Comparison of ENCODE assay signal across 8 cellular contexts in genomic region chr6:23180504-23181293, GRCh38.
DNase-seq lines count a peak whose midpoint lies in the region; ATAC-seq and TF ChIP-seq lines count a peak whose summit lies in the region.

No MANE protein-coding gene starts in this region.

- no peak overlapping the region for H2AFZ ChIP-seq in hepatocyte

- no peaks in the 10 kb centered on the region for H3K79me2 ChIP-seq in hepatocyte

- 73% methylated on average over 12 of the region's 12 CpGs for WGBS in hepatocyte (ENCODE audit: low lambda C conversion rate, missing lambda C conversion rate)

- no peak overlapping the region for H3K4me3 ChIP-seq in adipocyte (ENCODE audit: low read length)
- H3K4me3 ChIP-seq in hepatocyte, result no peak overlapping the region
- H3K4me3 ChIP-seq in coronary artery, result no peak overlapping the region

- H3K4me1 ChIP-seq in adipocyte (ENCODE audit: control insufficient read depth, insufficient read depth, low read length) (peaks cover 14% of the 10 kb centered on the region), hepatocyte (ENCODE audit: insufficient read depth) (no peaks in the 10 kb centered on the region)

- H4K20me1 ChIP-seq in hepatocyte (ENCODE audit: insufficient read depth, poor library complexity, severe bottlenecking), result no peaks in the 10 kb centered on the region

- H3K9ac ChIP-seq in adipocyte (ENCODE audit: low read length), result no peak overlapping the region

- H3K9me3 ChIP-seq in adipocyte (ENCODE audit: control insufficient read depth, low read length), result no peaks in the 10 kb centered on the region
- no peaks in the 10 kb centered on the region for H3K9me3 ChIP-seq in hepatocyte (ENCODE audit: low read depth)

- H3K27ac ChIP-seq in hepatocyte (no peak overlapping the region), coronary artery (no peak overlapping the region)

- H3K9me2 ChIP-seq in hepatocyte (replicated peaks; ENCODE audit: insufficient read depth), result no peaks in the 10 kb centered on the region

- TF ChIP-seq CTCF in hepatocyte (IDR thresholded peaks at IDR 0.05; ENCODE audit: poor library complexity) (no peak), coronary artery (IDR thresholded peaks at IDR 0.05) (no peak)

- H3K27me3 ChIP-seq in adipocyte (replicated peaks; ENCODE audit: control insufficient read depth, insufficient read depth, low read length) (no peaks in the 10 kb centered on the region), hepatocyte (no peaks in the 10 kb centered on the region)

- no peak for ATAC-seq in GM21381 (IDR thresholded peaks at IDR 0.05; ENCODE audit: unreplicated experiment)

- peak; percentile 13 for DNase-seq in NCI-H510A treated with DMSO at 0.1 percent for 48 hours (lab: John Stamatoyannopoulos, UW)
- no peak for DNase-seq in NCI-H510A (lab: John Stamatoyannopoulos, UW)
- peak; percentile 35 for DNase-seq in adipocyte (ENCODE audit: low read depth)
- peak; percentile 51 for DNase-seq in hepatocyte (ENCODE audit: low spot score)
- DNase-seq in ureter (ENCODE audit: low spot score), result peak; percentile 47
- DNase-seq in coronary artery (ENCODE audit: low spot score), result no peak
- no peak for DNase-seq in dedifferentiated amniotic fluid mesenchymal stem cell (ENCODE audit: extremely low spot score)

- H3K4me2 ChIP-seq in hepatocyte, result no peak overlapping the region

- H3K36me3 ChIP-seq in adipocyte (ENCODE audit: control insufficient read depth, insufficient read depth, low read length, severe bottlenecking) (no peaks in the 10 kb centered on the region), hepatocyte (replicated peaks; ENCODE audit: insufficient read depth, low read depth) (no peaks in the 10 kb centered on the region)

Comparison
In these comparisons a context has a peak if more than half of its experiments do, and no peak if none do; other contexts are left out.
1. DNase-seq: peak in NCI-H510A treated with DMSO at 0.1 percent for 48 hours (single experiment), adipocyte (single experiment), hepatocyte (single experiment) and ureter (single experiment); none in NCI-H510A (single experiment), coronary artery (single experiment) and dedifferentiated amniotic fluid mesenchymal stem cell (single experiment).